Comparison of ENCODE assay signal across 12 cellular contexts in the genomic region with DNA sequence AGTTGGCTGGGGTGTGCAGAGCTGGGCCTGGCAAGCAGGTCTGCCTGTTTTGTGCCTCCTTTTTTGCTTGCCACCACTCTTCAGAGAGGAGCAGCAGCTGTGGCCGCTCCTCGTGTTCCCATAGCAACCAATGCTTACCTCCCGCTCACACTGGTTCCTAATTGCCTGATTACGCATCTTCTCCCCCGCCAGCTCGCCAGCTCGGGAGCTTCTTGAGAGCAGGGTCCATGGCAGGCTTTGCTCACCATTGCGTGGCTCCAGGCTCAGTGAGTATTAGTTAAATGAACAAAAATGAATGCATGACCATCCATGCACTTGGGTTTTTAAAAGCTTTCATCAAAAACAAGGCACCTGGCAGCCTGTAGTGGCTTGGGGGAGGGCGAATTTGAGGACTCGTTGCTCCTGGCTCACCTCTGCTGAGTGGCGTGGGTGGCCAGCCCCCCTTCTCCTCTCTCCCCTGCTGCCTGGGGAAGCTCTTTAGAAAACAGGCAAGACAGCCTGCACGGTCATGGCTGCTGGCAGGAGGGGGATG. TPM values are rescaled to one million over a fixed set of nuclear protein-coding genes. Genes with fewer than 3 reads are reported as not detected.
DNase-seq lines count a peak whose midpoint lies in the region; ATAC-seq and TF ChIP-seq lines count a peak whose summit lies in the region.
"Had no signal": no experiment of that assay in that cellular context is flagged by ENCODE, and none has a peak within 500 bp of the region (broad histone marks: within the 10 kb centered on the region; RNA-seq: fewer than 3 reads in every experiment).

No MANE protein-coding gene starts in this region.

- no peak for TF ChIP-seq CTCF in Calu3 (IDR thresholded peaks at IDR 0.05; ENCODE audit: unreplicated experiment)

- H3K4me1 Mint-ChIP-seq in Calu3 (ENCODE audit: low read depth, unreplicated experiment): no peaks in the 10 kb centered on the region
- H3K4me1 Mint-ChIP-seq: stimulated activated naive CD8-positive, alpha-beta T cell treated with anti-CD3 and anti-CD28 coated beads, Interleukin-15, amount 100 ng/mL, for 72 hours had no signal

- no peaks in the 10 kb centered on the region for H3K9me3 Mint-ChIP-seq in Calu3 (ENCODE audit: low read depth, unreplicated experiment)
- H3K9me3 Mint-ChIP-seq: stimulated activated naive CD8-positive, alpha-beta T cell treated with anti-CD3 and anti-CD28 coated beads, Interleukin-15, amount 100 ng/mL, for 72 hours had no signal

- BruUV-seq in Calu3 (replicated peaks; lab: Mats Ljungman, UMichigan): no TSS peak

- DNase-seq in D341Med (ENCODE audit: low spot score) (peak; percentile 33), NCI-H1694 treated with DMSO at 0.1 percent for 48 hours (lab: John Stamatoyannopoulos, UW) (peak; percentile 83), SK-N-DZ (ENCODE audit: low spot score) (peak; percentile 87), islet precursor cell (peak; percentile 62), Calu3 (no peak), NOMO-1 treated with DMSO at 0.1 percent for 48 hours (lab: John Stamatoyannopoulos, UW; ENCODE audit: unreplicated experiment) (no peak)
- DNase-seq in activated CD8-positive, alpha-beta memory T cell treated with anti-CD3 and anti-CD28 coated beads, Interleukin-2, amount 50 U/mL, for 48 hours: no peak
- DNase-seq: left colon; small intestine; stimulated activated naive CD8-positive, alpha-beta T cell treated with anti-CD3 and anti-CD28 coated beads, Interleukin-15, amount 100 ng/mL, for 72 hours; SW 1271 had no signal

- no peak for ATAC-seq in GM19328 (IDR thresholded peaks at IDR 0.05; ENCODE audit: unreplicated experiment)
- ATAC-seq: left colon; stimulated activated naive CD8-positive, alpha-beta T cell treated with anti-CD3 and anti-CD28 coated beads, Interleukin-15, amount 100 ng/mL, for 72 hours had no signal

- no peak overlapping the region for H3K27ac Mint-ChIP-seq in Calu3 (ENCODE audit: unreplicated experiment)

- no peak overlapping the region for H3K4me3 Mint-ChIP-seq in Calu3 (ENCODE audit: low read depth, unreplicated experiment)
- H3K4me3 Mint-ChIP-seq: stimulated activated naive CD8-positive, alpha-beta T cell treated with anti-CD3 and anti-CD28 coated beads, Interleukin-15, amount 100 ng/mL, for 72 hours had no signal

- peaks cover 23% of the 10 kb centered on the region for H3K27me3 Mint-ChIP-seq in Calu3 (ENCODE audit: unreplicated experiment)

- CTCF ChIA-PET in Calu3 (lab: Charles Lee): no interaction called here

- no peaks in the 10 kb centered on the region for H3K36me3 Mint-ChIP-seq in Calu3 (ENCODE audit: insufficient read depth, unreplicated experiment)

- intact Hi-C loops in Calu3 (cut with micrococcal nuclease; ENCODE audit: unreplicated experiment): no loop called here

RNA-seq across cellular contexts. Expression of a gene that starts 14.2 kb away (rescaled TPM):
- 47.4 and 49.9 TPM in 2 replicates for polyA plus RNA-seq in SK-N-DZ (2014; cell fraction: cytosol; rRNA removed)
- polyA plus RNA-seq in SK-N-DZ (2014; cell fraction: nucleus; rRNA removed): 25.6 and 28.6 TPM in 2 replicates
- 45.6 and 53.8 TPM in 2 replicates for total RNA-seq in Calu3 (2022)

Comparison
In these comparisons a context has a peak if more than half of its experiments do, and no peak if none do; other contexts are left out.
1. DNase-seq: peak in D341Med (single experiment), NCI-H1694 treated with DMSO at 0.1 percent for 48 hours (single experiment), SK-N-DZ (single experiment) and islet precursor cell (single experiment); none in Calu3 (single experiment), NOMO-1 treated with DMSO at 0.1 percent for 48 hours (single experiment) and activated CD8-positive, alpha-beta memory T cell treated with anti-CD3 and anti-CD28 coated beads, Interleukin-2, amount 50 U/mL, for 48 hours (single experiment).